Comparison of ENCODE assay signal across 1 cellular context in genomic region chr2:159157361-159158045, GRCh38.
TF ChIP-seq lines count a peak whose summit lies in the region.

No MANE protein-coding gene starts in this region.

TF ChIP-seq in WTC11, 78 proteins besides CTCF, POLR2A, EP300 and RAD21 (continued from another document):
- TF ChIP-seq ARID4B (CRISPR knock-in tag; IDR thresholded peaks at IDR 0.05; ENCODE audit: borderline replicate concordance) (no peak), MYBL2 (CRISPR knock-in tag; IDR thresholded peaks at IDR 0.05) (no peak), IRF2 (CRISPR knock-in tag; IDR thresholded peaks at IDR 0.05; ENCODE audit: borderline replicate concordance, low read depth) (no peak)
